ENCODE assay signal across 1 cellular context in the genomic region with DNA sequence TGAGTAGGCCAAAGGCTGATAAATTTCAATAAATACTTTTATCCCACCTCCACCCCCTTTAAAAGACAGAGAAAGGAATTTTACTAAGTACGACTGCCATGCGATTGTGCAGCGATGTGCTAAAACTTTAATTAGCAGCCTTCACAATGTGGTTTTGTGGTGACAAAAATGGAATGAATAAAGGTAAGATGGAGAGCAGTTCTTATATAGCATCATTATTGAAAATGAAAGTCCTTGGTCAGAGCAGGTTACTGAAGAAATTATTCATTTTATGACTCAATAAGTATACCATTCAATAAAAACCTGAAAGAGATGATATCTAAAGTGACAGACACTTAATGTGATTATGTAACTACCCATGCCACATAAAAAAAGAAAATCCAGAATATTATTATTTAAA.
TF ChIP-seq lines count a peak whose summit lies in the region.

No MANE protein-coding gene starts in this region.

TF ChIP-seq in WTC11, 78 proteins besides CTCF, POLR2A, EP300 and RAD21 (continued from another document):
- TF ChIP-seq, protein P1, sequence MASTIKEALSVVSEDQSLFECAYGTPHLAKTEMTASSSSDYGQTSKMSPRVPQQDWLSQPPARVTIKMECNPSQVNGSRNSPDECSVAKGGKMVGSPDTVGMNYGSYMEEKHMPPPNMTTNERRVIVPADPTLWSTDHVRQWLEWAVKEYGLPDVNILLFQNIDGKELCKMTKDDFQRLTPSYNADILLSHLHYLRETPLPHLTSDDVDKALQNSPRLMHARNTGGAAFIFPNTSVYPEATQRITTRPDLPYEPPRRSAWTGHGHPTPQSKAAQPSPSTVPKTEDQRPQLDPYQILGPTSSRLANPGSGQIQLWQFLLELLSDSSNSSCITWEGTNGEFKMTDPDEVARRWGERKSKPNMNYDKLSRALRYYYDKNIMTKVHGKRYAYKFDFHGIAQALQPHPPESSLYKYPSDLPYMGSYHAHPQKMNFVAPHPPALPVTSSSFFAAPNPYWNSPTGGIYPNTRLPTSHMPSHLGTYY (CRISPR knock-in tag; IDR thresholded peaks at IDR 0.05), result no peak
- TF ChIP-seq, protein P2, sequence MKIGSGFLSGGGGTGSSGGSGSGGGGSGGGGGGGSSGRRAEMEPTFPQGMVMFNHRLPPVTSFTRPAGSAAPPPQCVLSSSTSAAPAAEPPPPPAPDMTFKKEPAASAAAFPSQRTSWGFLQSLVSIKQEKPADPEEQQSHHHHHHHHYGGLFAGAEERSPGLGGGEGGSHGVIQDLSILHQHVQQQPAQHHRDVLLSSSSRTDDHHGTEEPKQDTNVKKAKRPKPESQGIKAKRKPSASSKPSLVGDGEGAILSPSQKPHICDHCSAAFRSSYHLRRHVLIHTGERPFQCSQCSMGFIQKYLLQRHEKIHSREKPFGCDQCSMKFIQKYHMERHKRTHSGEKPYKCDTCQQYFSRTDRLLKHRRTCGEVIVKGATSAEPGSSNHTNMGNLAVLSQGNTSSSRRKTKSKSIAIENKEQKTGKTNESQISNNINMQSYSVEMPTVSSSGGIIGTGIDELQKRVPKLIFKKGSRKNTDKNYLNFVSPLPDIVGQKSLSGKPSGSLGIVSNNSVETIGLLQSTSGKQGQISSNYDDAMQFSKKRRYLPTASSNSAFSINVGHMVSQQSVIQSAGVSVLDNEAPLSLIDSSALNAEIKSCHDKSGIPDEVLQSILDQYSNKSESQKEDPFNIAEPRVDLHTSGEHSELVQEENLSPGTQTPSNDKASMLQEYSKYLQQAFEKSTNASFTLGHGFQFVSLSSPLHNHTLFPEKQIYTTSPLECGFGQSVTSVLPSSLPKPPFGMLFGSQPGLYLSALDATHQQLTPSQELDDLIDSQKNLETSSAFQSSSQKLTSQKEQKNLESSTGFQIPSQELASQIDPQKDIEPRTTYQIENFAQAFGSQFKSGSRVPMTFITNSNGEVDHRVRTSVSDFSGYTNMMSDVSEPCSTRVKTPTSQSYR (CRISPR knock-in tag; IDR thresholded peaks at IDR 0.05), result no peak
- TF ChIP-seq TCF7 (CRISPR knock-in tag; IDR thresholded peaks at IDR 0.05; ENCODE audit: low read depth) (no peak), MYBL2 (CRISPR knock-in tag; IDR thresholded peaks at IDR 0.05) (no peak), ZNF138 (CRISPR knock-in tag; conservative IDR thresholded peaks at IDR 0.05) (no peak), JUN (CRISPR knock-in tag; IDR thresholded peaks at IDR 0.05) (no peak), MXD4 (CRISPR knock-in tag; IDR thresholded peaks at IDR 0.05; ENCODE audit: borderline replicate concordance) (no peak), ZNF423 (CRISPR knock-in tag; IDR thresholded peaks at IDR 0.05) (no peak), HMGA2 (CRISPR knock-in tag; IDR thresholded peaks at IDR 0.05) (no peak), ZNF317 (CRISPR knock-in tag; IDR thresholded peaks at IDR 0.05; ENCODE audit: borderline replicate concordance, low read depth) (no peak), ZNF416 (CRISPR knock-in tag; IDR thresholded peaks at IDR 0.05) (no peak), NFE2L1 (CRISPR knock-in tag; IDR thresholded peaks at IDR 0.05) (no peak), FOXP1 (CRISPR knock-in tag; IDR thresholded peaks at IDR 0.05; ENCODE audit: borderline replicate concordance) (no peak)
- TF ChIP-seq, protein P3, sequence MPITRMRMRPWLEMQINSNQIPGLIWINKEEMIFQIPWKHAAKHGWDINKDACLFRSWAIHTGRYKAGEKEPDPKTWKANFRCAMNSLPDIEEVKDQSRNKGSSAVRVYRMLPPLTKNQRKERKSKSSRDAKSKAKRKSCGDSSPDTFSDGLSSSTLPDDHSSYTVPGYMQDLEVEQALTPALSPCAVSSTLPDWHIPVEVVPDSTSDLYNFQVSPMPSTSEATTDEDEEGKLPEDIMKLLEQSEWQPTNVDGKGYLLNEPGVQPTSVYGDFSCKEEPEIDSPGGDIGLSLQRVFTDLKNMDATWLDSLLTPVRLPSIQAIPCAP (CRISPR knock-in tag; IDR thresholded peaks at IDR 0.05), result no peak
- TF ChIP-seq, protein P4, sequence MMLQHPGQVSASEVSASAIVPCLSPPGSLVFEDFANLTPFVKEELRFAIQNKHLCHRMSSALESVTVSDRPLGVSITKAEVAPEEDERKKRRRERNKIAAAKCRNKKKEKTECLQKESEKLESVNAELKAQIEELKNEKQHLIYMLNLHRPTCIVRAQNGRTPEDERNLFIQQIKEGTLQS (CRISPR knock-in tag; conservative IDR thresholded peaks at IDR 0.05), result no peak
- TF ChIP-seq, protein P5, sequence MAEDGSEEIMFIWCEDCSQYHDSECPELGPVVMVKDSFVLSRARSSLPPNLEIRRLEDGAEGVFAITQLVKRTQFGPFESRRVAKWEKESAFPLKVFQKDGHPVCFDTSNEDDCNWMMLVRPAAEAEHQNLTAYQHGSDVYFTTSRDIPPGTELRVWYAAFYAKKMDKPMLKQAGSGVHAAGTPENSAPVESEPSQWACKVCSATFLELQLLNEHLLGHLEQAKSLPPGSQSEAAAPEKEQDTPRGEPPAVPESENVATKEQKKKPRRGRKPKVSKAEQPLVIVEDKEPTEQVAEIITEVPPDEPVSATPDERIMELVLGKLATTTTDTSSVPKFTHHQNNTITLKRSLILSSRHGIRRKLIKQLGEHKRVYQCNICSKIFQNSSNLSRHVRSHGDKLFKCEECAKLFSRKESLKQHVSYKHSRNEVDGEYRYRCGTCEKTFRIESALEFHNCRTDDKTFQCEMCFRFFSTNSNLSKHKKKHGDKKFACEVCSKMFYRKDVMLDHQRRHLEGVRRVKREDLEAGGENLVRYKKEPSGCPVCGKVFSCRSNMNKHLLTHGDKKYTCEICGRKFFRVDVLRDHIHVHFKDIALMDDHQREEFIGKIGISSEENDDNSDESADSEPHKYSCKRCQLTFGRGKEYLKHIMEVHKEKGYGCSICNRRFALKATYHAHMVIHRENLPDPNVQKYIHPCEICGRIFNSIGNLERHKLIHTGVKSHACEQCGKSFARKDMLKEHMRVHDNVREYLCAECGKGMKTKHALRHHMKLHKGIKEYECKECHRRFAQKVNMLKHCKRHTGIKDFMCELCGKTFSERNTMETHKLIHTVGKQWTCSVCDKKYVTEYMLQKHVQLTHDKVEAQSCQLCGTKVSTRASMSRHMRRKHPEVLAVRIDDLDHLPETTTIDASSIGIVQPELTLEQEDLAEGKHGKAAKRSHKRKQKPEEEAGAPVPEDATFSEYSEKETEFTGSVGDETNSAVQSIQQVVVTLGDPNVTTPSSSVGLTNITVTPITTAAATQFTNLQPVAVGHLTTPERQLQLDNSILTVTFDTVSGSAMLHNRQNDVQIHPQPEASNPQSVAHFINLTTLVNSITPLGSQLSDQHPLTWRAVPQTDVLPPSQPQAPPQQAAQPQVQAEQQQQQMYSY (CRISPR knock-in tag; IDR thresholded peaks at IDR 0.05), result no peak
